Comparison of ENCODE assay signal across 8 cellular contexts in genomic region chr17:75855310-75856061, GRCh38.
A peak's percentile ranks its signal among the peaks of the same experiment; 100 is the strongest.
DNase-seq lines count a peak whose midpoint lies in the region; ATAC-seq and FAIRE-seq lines count a peak whose summit lies in the region.

Gene WBP2, minus strand, starts transcription at chr17:75855335. Its CDS starts 38 bp downstream, at chr17:75855297.

- DNase-seq in C1 segment of cervical spinal cord (lab: John Stamatoyannopoulos, UW), result peak; percentile 81 to 100 (median 98)
- peak; percentile 99 to 100 for DNase-seq in NCI-H526 (lab: John Stamatoyannopoulos, UW)
- DNase-seq in activated CD4-positive, alpha-beta T cell treated with anti-CD3 and anti-CD28 coated beads for 48 hours, result peak; percentile 99
- peak; percentile 93 to 96 for DNase-seq in stimulated activated CD4-positive, alpha-beta T cell treated with anti-CD3 and anti-CD28 coated beads, Interleukin-1b, Interleukin-23, amount 100 ng/mL, for 4 hours (ENCODE audit: low read depth in 2 of 2)

- peak within 1 kb of the TSS; percentile 100 for H3K27ac ChIP-seq in layer of hippocampus (ENCODE audit: low read depth, low read length)

- FAIRE-seq in colon (lab: Jason Lieb, UNC), result peak; percentile 64

- ATAC-seq in GM19324 (IDR thresholded peaks at IDR 0.05; ENCODE audit: low FRiP score, unreplicated experiment) (peak; percentile 88), HG03469 (IDR thresholded peaks at IDR 0.05; ENCODE audit: unreplicated experiment) (peak; percentile 72)

- no peaks in the 10 kb centered on the region for H3K27me3 ChIP-seq in layer of hippocampus (ENCODE audit: control insufficient read depth, insufficient read depth, low read length)

Comparison
In these comparisons a context has a peak if more than half of its experiments do, and no peak if none do; other contexts are left out.
1. Peak in every context shown above with its lines: DNase-seq, ATAC-seq and H3K27ac ChIP-seq.